ENCODE assay signal across 1 cellular context in the genomic region with DNA sequence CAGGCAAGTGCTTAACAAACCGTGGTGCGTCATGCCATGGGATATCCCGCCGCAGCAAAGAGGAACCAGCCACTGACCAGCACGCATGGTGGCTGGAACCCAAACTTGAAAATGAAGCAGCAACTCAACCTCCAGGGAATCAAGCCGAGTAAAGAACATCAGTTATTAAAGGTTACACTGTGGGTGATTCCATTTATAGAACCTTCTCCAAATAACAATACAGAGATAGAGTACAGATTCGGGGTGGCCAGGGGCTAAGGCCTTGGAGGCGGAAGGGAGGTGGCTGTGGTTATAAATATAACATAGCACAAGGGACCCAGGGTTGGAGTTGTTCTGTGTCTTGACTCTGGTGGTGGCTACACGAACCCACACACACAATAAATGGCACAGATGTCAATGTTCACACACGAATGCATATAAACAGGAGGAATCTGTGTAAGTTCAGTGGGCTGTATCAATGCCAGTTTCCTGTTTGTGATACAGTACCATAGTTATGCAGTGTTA.
A peak's percentile ranks its signal among the peaks of the same experiment; 100 is the strongest.
TF ChIP-seq lines count a peak whose summit lies in the region.

No MANE protein-coding gene starts in this region.

TF ChIP-seq in GM12878, 131 proteins besides CTCF, POLR2A, EP300 and RAD21 (continued from another document):
- TF ChIP-seq, protein P1, sequence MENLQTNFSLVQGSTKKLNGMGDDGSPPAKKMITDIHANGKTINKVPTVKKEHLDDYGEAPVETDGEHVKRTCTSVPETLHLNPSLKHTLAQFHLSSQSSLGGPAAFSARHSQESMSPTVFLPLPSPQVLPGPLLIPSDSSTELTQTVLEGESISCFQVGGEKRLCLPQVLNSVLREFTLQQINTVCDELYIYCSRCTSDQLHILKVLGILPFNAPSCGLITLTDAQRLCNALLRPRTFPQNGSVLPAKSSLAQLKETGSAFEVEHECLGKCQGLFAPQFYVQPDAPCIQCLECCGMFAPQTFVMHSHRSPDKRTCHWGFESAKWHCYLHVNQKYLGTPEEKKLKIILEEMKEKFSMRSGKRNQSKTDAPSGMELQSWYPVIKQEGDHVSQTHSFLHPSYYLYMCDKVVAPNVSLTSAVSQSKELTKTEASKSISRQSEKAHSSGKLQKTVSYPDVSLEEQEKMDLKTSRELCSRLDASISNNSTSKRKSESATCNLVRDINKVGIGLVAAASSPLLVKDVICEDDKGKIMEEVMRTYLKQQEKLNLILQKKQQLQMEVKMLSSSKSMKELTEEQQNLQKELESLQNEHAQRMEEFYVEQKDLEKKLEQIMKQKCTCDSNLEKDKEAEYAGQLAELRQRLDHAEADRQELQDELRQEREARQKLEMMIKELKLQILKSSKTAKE (IDR thresholded peaks at IDR 0.05; ENCODE audit: low read depth, poor library complexity, severe bottlenecking) = peak; percentile 69
- TF ChIP-seq NR2F1 (conservative IDR thresholded peaks at IDR 0.05) = peak; percentile 60; the same call in 1 of the 2 replicates
- TF ChIP-seq ZNF207 (IDR thresholded peaks at IDR 0.05; ENCODE audit: borderline replicate concordance) = no peak; the same call in 1 of the 2 replicates
- TF ChIP-seq SIN3A (IDR thresholded peaks at IDR 0.05; ENCODE audit: low read depth, low read length) = no peak
- TF ChIP-seq, protein P2, sequence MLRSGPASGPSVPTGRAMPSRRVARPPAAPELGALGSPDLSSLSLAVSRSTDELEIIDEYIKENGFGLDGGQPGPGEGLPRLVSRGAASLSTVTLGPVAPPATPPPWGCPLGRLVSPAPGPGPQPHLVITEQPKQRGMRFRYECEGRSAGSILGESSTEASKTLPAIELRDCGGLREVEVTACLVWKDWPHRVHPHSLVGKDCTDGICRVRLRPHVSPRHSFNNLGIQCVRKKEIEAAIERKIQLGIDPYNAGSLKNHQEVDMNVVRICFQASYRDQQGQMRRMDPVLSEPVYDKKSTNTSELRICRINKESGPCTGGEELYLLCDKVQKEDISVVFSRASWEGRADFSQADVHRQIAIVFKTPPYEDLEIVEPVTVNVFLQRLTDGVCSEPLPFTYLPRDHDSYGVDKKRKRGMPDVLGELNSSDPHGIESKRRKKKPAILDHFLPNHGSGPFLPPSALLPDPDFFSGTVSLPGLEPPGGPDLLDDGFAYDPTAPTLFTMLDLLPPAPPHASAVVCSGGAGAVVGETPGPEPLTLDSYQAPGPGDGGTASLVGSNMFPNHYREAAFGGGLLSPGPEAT (IDR thresholded peaks at IDR 0.05; ENCODE audit: low read depth) = peak; percentile 97
- TF ChIP-seq BHLHE40 (IDR thresholded peaks at IDR 0.05; ENCODE audit: borderline replicate concordance in 1 of 2, low read depth in 2 of 2, low read length in 1 of 2) = peak; percentile 59 to 65; a peak in 2 of 4 replicates
- TF ChIP-seq BMI1 (IDR thresholded peaks at IDR 0.05; ENCODE audit: borderline replicate concordance) = peak; percentile 72; the same call in 1 of the 2 replicates
- peak; percentile 94 for TF ChIP-seq TCF3 (IDR thresholded peaks at IDR 0.05; ENCODE audit: borderline replicate concordance, insufficient read depth, low read depth, low read length)
- no peak for TF ChIP-seq NBN (IDR thresholded peaks at IDR 0.05)
- peak; percentile 99 for TF ChIP-seq BCL11A (IDR thresholded peaks at IDR 0.05; ENCODE audit: low read depth, low read length)
- TF ChIP-seq CEBPB (IDR thresholded peaks at IDR 0.05; ENCODE audit: borderline replicate concordance in 1 of 2, low read depth in 2 of 2, low read length in 2 of 2) = no peak
- peak; percentile 87 for TF ChIP-seq CREM (IDR thresholded peaks at IDR 0.05; ENCODE audit: low read depth)
- peak; percentile 92 for TF ChIP-seq DPF2 (IDR thresholded peaks at IDR 0.05)
- TF ChIP-seq BACH1 (IDR thresholded peaks at IDR 0.05; ENCODE audit: borderline replicate concordance) = 0 out of 2 replicates have a peak, but pooled peaks have one; percentile 46
- no peak for TF ChIP-seq GATAD2B (conservative IDR thresholded peaks at IDR 0.05; ENCODE audit: low read depth)
